16 cellular contexts compared by ENCODE assay signal in the genomic region with DNA sequence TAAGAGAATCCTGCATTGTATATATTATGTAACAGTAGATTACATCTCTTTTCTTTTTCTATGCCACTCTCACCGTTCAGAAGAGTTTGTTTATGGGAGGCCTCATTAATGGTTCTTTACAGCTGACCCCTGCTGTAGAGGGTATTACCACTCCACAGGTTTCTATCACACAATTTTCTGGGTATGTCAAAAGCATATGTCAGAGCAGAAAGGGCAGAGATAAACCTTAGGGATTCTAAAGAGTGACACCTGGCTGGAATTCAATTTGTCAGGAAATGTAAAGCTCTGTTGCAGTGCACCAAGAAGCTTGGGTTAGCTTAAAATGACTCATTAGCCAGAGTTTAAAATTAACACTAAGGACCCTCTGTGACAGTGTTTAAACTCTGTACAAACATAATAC.
"Had no signal": no experiment of that assay in that cellular context is flagged by ENCODE, and none has a peak within 500 bp of the region (broad histone marks: within the 10 kb centered on the region; RNA-seq: fewer than 3 reads in every experiment).

No MANE protein-coding gene starts in this region.

- DNase-seq: cortex of kidney; dorsolateral prefrontal cortex; effector CD8-positive, alpha-beta T cell; foreskin melanocyte; head of caudate nucleus; kidney; left colon; left ventricle myocardium superior; mesenchymal stem cell; naive B cell; nephron progenitor cell; right cardiac atrium; stimulated activated CD4-positive, alpha-beta T cell treated with anti-CD3 and anti-CD28 coated beads, Interleukin-2, amount 100 ng/mL, for 48 hours; stimulated activated naive CD8-positive, alpha-beta T cell treated with anti-CD3 and anti-CD28 coated beads, Interleukin-15, Interleukin-2, amounts not matched to agents 100 U/mL and 50 U/mL, for 24 hours; thyroid gland; uterus had no signal
